In genomic region chr12:107670999-107671643, GRCh38 we compare ENCODE assay signal across 1 cellular context.
TF ChIP-seq lines count a peak whose summit lies in the region.

No MANE protein-coding gene starts in this region.

TF ChIP-seq in A549, 52 proteins besides CTCF, POLR2A, EP300 and RAD21 (continued from another document):
- TF ChIP-seq REST (IDR thresholded peaks at IDR 0.05), result no peak
- no peak for TF ChIP-seq ZNF302 (CRISPR knock-in tag; IDR thresholded peaks at IDR 0.05)
- peak in 1 of 2 experiments; percentile 83; a peak in 3 of 4 replicates for TF ChIP-seq CEBPB (IDR thresholded peaks at IDR 0.05)
- TF ChIP-seq HOXB13 (CRISPR knock-in tag; IDR thresholded peaks at IDR 0.05; ENCODE audit: low read depth), result no peak
- TF ChIP-seq GATA3 (IDR thresholded peaks at IDR 0.05; ENCODE audit: borderline replicate concordance), result no peak
- no peak for TF ChIP-seq MAX (IDR thresholded peaks at IDR 0.05)
